ENCODE assay signal across 8 cellular contexts in the genomic region with DNA sequence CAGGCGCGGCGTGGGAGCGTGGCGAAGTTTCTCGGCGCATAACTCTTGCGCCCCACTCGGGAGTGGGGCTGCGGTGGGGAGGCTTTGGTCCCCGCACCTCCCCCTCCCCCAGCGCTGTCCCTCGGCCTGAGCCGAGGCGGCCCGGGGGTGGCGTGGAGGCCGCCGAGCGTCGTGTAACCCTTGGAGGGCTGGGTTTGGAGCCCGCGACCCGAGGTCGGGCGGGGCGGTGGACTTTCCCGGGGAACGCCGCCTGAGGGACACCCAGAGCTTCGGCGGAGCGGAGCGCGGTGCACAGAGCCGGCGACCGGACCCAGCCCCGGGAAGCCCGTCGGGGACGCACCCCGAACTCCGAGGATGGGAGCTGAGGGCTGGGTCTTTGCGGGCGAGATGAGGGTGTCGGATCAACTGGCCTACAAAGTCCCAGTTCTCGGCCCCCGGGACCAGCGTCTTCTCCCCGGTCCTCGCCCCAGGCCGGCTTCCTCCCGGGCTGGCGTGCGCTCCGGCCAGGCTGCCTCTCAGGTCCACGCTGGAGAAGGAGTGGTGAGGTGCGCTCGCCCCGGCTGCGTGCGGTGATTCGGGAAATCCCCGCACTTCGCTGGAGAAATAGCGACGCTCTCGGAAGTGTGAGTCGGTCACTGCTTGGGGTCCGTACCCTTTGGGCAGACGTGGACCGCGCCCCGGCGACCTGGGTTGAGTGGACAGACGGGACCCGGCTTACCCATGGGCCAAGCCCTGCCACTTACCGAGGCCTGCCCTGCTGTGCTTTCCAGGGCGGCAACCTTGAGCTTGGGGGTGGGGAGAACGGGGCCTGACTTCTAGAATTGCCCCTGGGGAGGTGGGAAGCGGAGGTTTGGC.
DNase-seq lines count a peak whose midpoint lies in the region; ATAC-seq and TF ChIP-seq lines count a peak whose summit lies in the region.

No MANE protein-coding gene starts in this region.

- H3K27ac ChIP-seq in VCaP: peak overlapping the region; percentile 93

- intact Hi-C loops in left cardiac atrium (cut with DNase I): loop anchor here in 1 of 2 donors (2.0 kb wide), 1 partner anchor 283 kb away; no protein-coding TSS in a partner anchor

- ATAC-seq in left cardiac atrium (peak; percentile 24 to 44), HG02973 (IDR thresholded peaks at IDR 0.05; ENCODE audit: unreplicated experiment) (no peak), GM21526 (IDR thresholded peaks at IDR 0.05; ENCODE audit: low FRiP score, unreplicated experiment) (no peak)

- no peak for TF ChIP-seq CTCF in VCaP (conservative IDR thresholded peaks at IDR 0.05)

- DNase-seq in Daoy (ENCODE audit: low read depth): peak; percentile 70
- peak; percentile 42 for DNase-seq in left cardiac atrium
- DNase-seq in retina: peak; percentile 56
- no peak for DNase-seq in activated CD8-positive, alpha-beta memory T cell treated with anti-CD3 and anti-CD28 coated beads for 24 hours
- no peak for DNase-seq in NCI-H1105 treated with DMSO at 0.1 percent for 48 hours (lab: John Stamatoyannopoulos, UW)

Comparison
In these comparisons a context has a peak if more than half of its experiments do, and no peak if none do; other contexts are left out.
1. DNase-seq: peak in Daoy (single experiment), left cardiac atrium (single experiment) and retina (single experiment); none in activated CD8-positive, alpha-beta memory T cell treated with anti-CD3 and anti-CD28 coated beads for 24 hours (single experiment) and NCI-H1105 treated with DMSO at 0.1 percent for 48 hours (single experiment).
2. ATAC-seq: peak in left cardiac atrium (2 of 2); none in HG02973 (single experiment) and GM21526 (single experiment).